ENCODE assay signal across 38 cellular contexts in genomic region chr10:88843171-88843570, GRCh38. TPM values are rescaled to one million over a fixed set of nuclear protein-coding genes. Genes with fewer than 3 reads are reported as not detected.
"Had no signal": no experiment of that assay in that cellular context is flagged by ENCODE, and none has a peak within 500 bp of the region (broad histone marks: within the 10 kb centered on the region; RNA-seq: fewer than 3 reads in every experiment).

No MANE protein-coding gene starts in this region.

- H3K36me3 Mint-ChIP-seq: activated CD4-positive, alpha-beta memory T cell treated with anti-CD3 and anti-CD28 coated beads for 36 hours; activated naive CD4-positive, alpha-beta T cell treated with anti-CD3 and anti-CD28 coated beads, Interleukin-2, amount 10 ng/mL, durations not matched to agents 7 days and 5 days; activated naive CD4-positive, alpha-beta T cell treated with anti-CD3 and anti-CD28 coated beads, Interleukin-2, amount 50 U/mL, for 24 hours; brain had no signal

- H3K9me3 Mint-ChIP-seq: activated B cell treated with CpG ODN at 0.5 μM for 24 hours; activated CD4-positive, alpha-beta memory T cell treated with anti-CD3 and anti-CD28 coated beads for 36 hours; activated CD4-positive, alpha-beta T cell treated with anti-CD3 and anti-CD28 coated beads, Interleukin-2, amount 10 ng/mL, durations not matched to agents 24 days and 14 days; activated CD8-positive, alpha-beta T cell treated with anti-CD3 and anti-CD28 coated beads for 36 hours; activated naive CD4-positive, alpha-beta T cell treated with anti-CD3 and anti-CD28 coated beads, Interleukin-2, amount 10 ng/mL, durations not matched to agents 7 days and 5 days; activated naive CD4-positive, alpha-beta T cell treated with anti-CD3 and anti-CD28 coated beads, Interleukin-2, amount 50 U/mL, for 24 hours; activated naive CD8-positive, alpha-beta T cell treated with anti-CD3 and anti-CD28 coated beads, Interleukin-2, amount 50 U/mL, for 24 hours; activated T-cell treated with anti-CD3 and anti-CD28 coated beads, Interleukin-2, amount 50 U/mL, for 4 hours; activated T-helper 2 cell treated with anti-CD3 and anti-CD28 coated beads, Interferon-gamma antibody, Interleukin-2, Interleukin-4, amounts not matched to agents 10 μg/mL and 5 μg/mL and 100 μg/mL, durations not matched to agents 14 hours and 24 hours and 36 hours; brain; central memory CD8-positive, alpha-beta T cell; T-helper 1 cell treated with Interleukin-12 subunit alpha and Interleukin-12 subunit beta and Interleukin-4 antibody, amounts not matched to agents 30 μg/mL and 1 μg/mL, for 36 hours; T-helper 2 cell treated with Interferon-gamma antibody and Interleukin-4, amounts not matched to agents 5 μg/mL and 100 μg/mL, for 36 hours had no signal

- DNase-seq: activated B cell treated with CpG ODN at 0.5 μM for 24 hours; activated CD4-positive, alpha-beta memory T cell treated with anti-CD3 and anti-CD28 coated beads for 36 hours; activated CD4-positive, alpha-beta T cell treated with anti-CD3 and anti-CD28 coated beads for 4 hours; activated CD4-positive, alpha-beta T cell treated with anti-CD3 and anti-CD28 coated beads, Interleukin-2, amount 10 ng/mL, durations not matched to agents 24 days and 14 days; activated CD4-positive, alpha-beta T cell treated with anti-CD3 and anti-CD28 coated beads, Interleukin-2, amount 50 U/mL, for 1 hour; activated CD4-positive, alpha-beta T cell treated with anti-CD3 and anti-CD28 coated beads, Interleukin-2, amount 50 U/mL, for 4 hours; activated CD4-positive, CD25-positive, alpha-beta regulatory T cell treated with anti-CD3 and anti-CD28 coated beads, Interleukin-2, amount 50 U/mL, for 72 hours; activated CD8-positive, alpha-beta memory T cell treated with anti-CD3 and anti-CD28 coated beads, Interleukin-2, amount 50 U/mL, for 4 hours; activated CD8-positive, alpha-beta T cell treated with anti-CD3 and anti-CD28 coated beads for 36 hours; activated effector memory CD4-positive, alpha-beta T cell treated with Interleukin-2 at 50 U/mL for 16 hours; activated gamma-delta T cell; activated naive CD4-positive, alpha-beta T cell treated with anti-CD3 and anti-CD28 coated beads, Interleukin-2, amount 10 ng/mL, durations not matched to agents 7 days and 5 days; activated naive CD4-positive, alpha-beta T cell treated with Interleukin-2 at 50 U/mL for 16 hours; activated naive CD8-positive, alpha-beta T cell treated with anti-CD3 and anti-CD28 coated beads, Interleukin-2, amount 10 ng/mL, durations not matched to agents 7 days and 5 days; activated naive CD8-positive, alpha-beta T cell treated with anti-CD3 and anti-CD28 coated beads, Interleukin-2, amount 50 U/mL, for 24 hours; activated T-cell treated with anti-CD3 and anti-CD28 coated beads for 4 hours; activated T-cell treated with anti-CD3 and anti-CD28 coated beads, Interleukin-2, amount 50 U/mL, for 1 hour; activated T-cell treated with anti-CD3 and anti-CD28 coated beads, Interleukin-2, amount 50 U/mL, for 4 hours; amniotic stem cell; aorta; caudate nucleus; cerebellar nuclear complex; T-helper 1 cell; T-helper 2 cell; T-helper 9 cell had no signal

- H3K4me3 Mint-ChIP-seq: activated B cell treated with CpG ODN at 0.5 μM for 24 hours; activated CD4-positive, alpha-beta memory T cell treated with anti-CD3 and anti-CD28 coated beads for 36 hours; activated CD4-positive, alpha-beta T cell treated with anti-CD3 and anti-CD28 coated beads, Interleukin-2, amount 10 ng/mL, durations not matched to agents 24 days and 14 days; activated CD8-positive, alpha-beta T cell treated with anti-CD3 and anti-CD28 coated beads for 36 hours; activated naive CD4-positive, alpha-beta T cell treated with anti-CD3 and anti-CD28 coated beads, Interleukin-2, amount 10 ng/mL, durations not matched to agents 7 days and 5 days; activated naive CD4-positive, alpha-beta T cell treated with anti-CD3 and anti-CD28 coated beads, Interleukin-2, amount 50 U/mL, for 24 hours; activated naive CD8-positive, alpha-beta T cell; activated naive CD8-positive, alpha-beta T cell treated with anti-CD3 and anti-CD28 coated beads, Interleukin-2, amount 10 ng/mL, durations not matched to agents 7 days and 5 days; activated naive CD8-positive, alpha-beta T cell treated with anti-CD3 and anti-CD28 coated beads, Interleukin-2, amount 50 U/mL, for 24 hours; activated T-cell treated with anti-CD3 and anti-CD28 coated beads, Interleukin-2, amount 50 U/mL, for 4 hours; brain; central memory CD8-positive, alpha-beta T cell; T-helper 1 cell treated with Interleukin-12 subunit alpha and Interleukin-12 subunit beta and Interleukin-4 antibody, amounts not matched to agents 30 μg/mL and 1 μg/mL, for 36 hours; T-helper 2 cell treated with Interferon-gamma antibody and Interleukin-4, amounts not matched to agents 5 μg/mL and 100 μg/mL, for 36 hours had no signal

- H3K27me3 Mint-ChIP-seq: activated B cell treated with CpG ODN at 0.5 μM for 24 hours; activated naive CD8-positive, alpha-beta T cell treated with anti-CD3 and anti-CD28 coated beads, Interleukin-2, amount 10 ng/mL, durations not matched to agents 7 days and 5 days had no signal

- FAIRE-seq: bronchial epithelial cell, TTC549 had no signal

- H3K27ac Mint-ChIP-seq: activated B cell treated with CpG ODN at 0.5 μM for 24 hours; activated CD4-positive, alpha-beta memory T cell treated with anti-CD3 and anti-CD28 coated beads for 36 hours; activated CD4-positive, alpha-beta T cell treated with anti-CD3 and anti-CD28 coated beads, Interleukin-2, amount 10 ng/mL, durations not matched to agents 24 days and 14 days; activated CD8-positive, alpha-beta T cell treated with anti-CD3 and anti-CD28 coated beads for 36 hours; activated naive CD4-positive, alpha-beta T cell treated with anti-CD3 and anti-CD28 coated beads, Interleukin-2, amount 10 ng/mL, durations not matched to agents 7 days and 5 days; activated naive CD4-positive, alpha-beta T cell treated with anti-CD3 and anti-CD28 coated beads, Interleukin-2, amount 50 U/mL, for 24 hours; activated naive CD8-positive, alpha-beta T cell; activated naive CD8-positive, alpha-beta T cell treated with anti-CD3 and anti-CD28 coated beads, Interleukin-2, amount 10 ng/mL, durations not matched to agents 7 days and 5 days; activated naive CD8-positive, alpha-beta T cell treated with anti-CD3 and anti-CD28 coated beads, Interleukin-2, amount 50 U/mL, for 24 hours; activated T-helper 2 cell treated with anti-CD3 and anti-CD28 coated beads, Interferon-gamma antibody, Interleukin-2, Interleukin-4, amounts not matched to agents 10 μg/mL and 5 μg/mL and 100 μg/mL, durations not matched to agents 14 hours and 24 hours and 36 hours; brain; T-helper 1 cell treated with Interleukin-12 subunit alpha and Interleukin-12 subunit beta and Interleukin-4 antibody, amounts not matched to agents 30 μg/mL and 1 μg/mL, for 36 hours; T-helper 2 cell treated with Interferon-gamma antibody and Interleukin-4, amounts not matched to agents 5 μg/mL and 100 μg/mL, for 36 hours had no signal

- H3K27me3 ChIP-seq: cardiac muscle cell had no signal

- H3K36me3 ChIP-seq: cardiac muscle cell had no signal

- H3K4me3 ChIP-seq: cardiac muscle cell had no signal

- ATAC-seq: activated CD8-positive, alpha-beta T cell treated with anti-CD3 and anti-CD28 coated beads for 36 hours; activated naive CD8-positive, alpha-beta T cell treated with anti-CD3 and anti-CD28 coated beads, Interleukin-2, amount 50 U/mL, for 24 hours; activated T-cell treated with anti-CD3 and anti-CD28 coated beads, Interleukin-2, amount 50 U/mL, for 4 hours had no signal

- H3K27ac ChIP-seq: cardiac muscle cell, VCaP had no signal

- H3K4me1 Mint-ChIP-seq: activated B cell treated with CpG ODN at 0.5 μM for 24 hours; brain; central memory CD8-positive, alpha-beta T cell had no signal

RNA-seq across cellular contexts. Expression of gene ANKRD22, which starts 8.5 kb away (rescaled TPM):
- total RNA-seq: activated B cell treated with CpG ODN at 0.5 μM for 24 hours; activated CD4-positive, alpha-beta T cell treated with anti-CD3 and anti-CD28 coated beads, Interleukin-2, amount 10 ng/mL, durations not matched to agents 24 days and 14 days; activated CD8-positive, alpha-beta T cell treated with anti-CD3 and anti-CD28 coated beads for 36 hours; activated naive CD8-positive, alpha-beta T cell treated with anti-CD3 and anti-CD28 coated beads, Interleukin-2, amount 10 ng/mL, durations not matched to agents 7 days and 5 days; activated T-helper 2 cell treated with anti-CD3 and anti-CD28 coated beads, Interferon-gamma antibody, Interleukin-2, Interleukin-4, amounts not matched to agents 10 μg/mL and 5 μg/mL and 100 μg/mL, durations not matched to agents 14 hours and 24 hours and 36 hours; cardiac muscle cell; chondrocyte had no signal

RNA-seq across cellular contexts. Expression of gene LIPM, which starts 40.6 kb away (rescaled TPM):
- total RNA-seq: activated B cell treated with CpG ODN at 0.5 μM for 24 hours; activated CD4-positive, alpha-beta memory T cell treated with anti-CD3 and anti-CD28 coated beads for 36 hours; activated CD4-positive, alpha-beta T cell treated with anti-CD3 and anti-CD28 coated beads, Interleukin-2, amount 10 ng/mL, durations not matched to agents 24 days and 14 days; activated CD8-positive, alpha-beta memory T cell treated with anti-CD3 and anti-CD28 coated beads for 36 hours; activated CD8-positive, alpha-beta T cell treated with anti-CD3 and anti-CD28 coated beads for 36 hours; activated naive CD8-positive, alpha-beta T cell treated with anti-CD3 and anti-CD28 coated beads, Interleukin-2, amount 10 ng/mL, durations not matched to agents 7 days and 5 days; activated T-cell treated with anti-CD3 and anti-CD28 coated beads, Interleukin-2, amount 50 U/mL, for 4 hours; activated T-helper 2 cell treated with anti-CD3 and anti-CD28 coated beads, Interferon-gamma antibody, Interleukin-2, Interleukin-4, amounts not matched to agents 10 μg/mL and 5 μg/mL and 100 μg/mL, durations not matched to agents 14 hours and 24 hours and 36 hours; aorta; bronchial epithelial cell; cardiac muscle cell; chondrocyte had no signal
